1 cellular context compared by ENCODE assay signal in the genomic region with DNA sequence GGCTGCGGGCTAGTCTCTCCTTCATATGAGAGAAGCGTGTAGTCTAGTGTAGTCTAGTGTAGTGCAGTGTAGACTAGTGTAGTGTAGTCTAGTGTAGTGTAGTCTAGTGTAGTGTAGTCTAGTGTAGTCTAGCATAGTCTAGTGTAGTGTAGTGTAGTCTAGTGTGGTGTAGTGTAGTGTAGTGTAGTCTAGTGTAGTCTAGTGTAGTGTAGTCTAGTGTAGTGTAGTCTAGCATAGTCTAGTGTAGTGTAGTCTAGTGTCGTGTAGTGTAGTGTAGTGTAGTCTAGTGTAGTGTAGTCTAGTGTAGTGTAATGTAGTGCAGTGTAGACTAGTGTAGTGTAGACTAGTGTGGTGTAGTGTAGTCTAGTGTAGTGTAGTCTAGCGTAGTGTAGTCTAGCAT. TPM values are rescaled to one million over a fixed set of nuclear protein-coding genes. Genes with fewer than 3 reads are reported as not detected.
"Had no signal": no experiment of that assay in that cellular context is flagged by ENCODE, and none has a peak within 500 bp of the region (broad histone marks: within the 10 kb centered on the region; RNA-seq: fewer than 3 reads in every experiment).

No MANE protein-coding gene starts in this region.

RNA-seq across cellular contexts. Expression of gene PDE10A, which starts 44.1 kb away (rescaled TPM):
- total RNA-seq: natural killer cell treated with Interleukin-12 subunit alpha and Interleukin-12 subunit beta and Interleukin-15 and Interleukin-18, amount 100 ng/mL, for 72 hours had no signal
